Comparison of ENCODE assay signal across 28 cellular contexts in the genomic region with DNA sequence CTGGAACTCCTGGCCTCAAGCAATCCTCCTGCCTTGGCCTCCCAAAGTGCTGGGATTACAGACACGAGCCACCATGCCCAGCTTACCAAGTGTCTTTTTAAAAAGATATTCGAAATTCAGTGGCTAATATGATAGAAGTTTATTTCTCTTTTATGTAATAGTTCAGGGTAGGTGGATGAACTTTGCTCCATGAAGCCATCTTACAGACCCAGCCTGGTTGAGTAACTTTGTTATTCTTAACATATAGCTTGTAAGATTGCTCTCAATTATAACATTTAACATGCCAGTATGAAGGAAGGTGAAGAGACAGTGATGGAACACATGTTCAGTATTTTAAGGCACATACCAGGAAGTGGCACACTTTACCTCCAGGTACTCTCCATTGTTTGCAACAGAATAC. TPM values are rescaled to one million over a fixed set of nuclear protein-coding genes. Genes with fewer than 3 reads are reported as not detected.
"Had no signal": no experiment of that assay in that cellular context is flagged by ENCODE, and none has a peak within 500 bp of the region (broad histone marks: within the 10 kb centered on the region; RNA-seq: fewer than 3 reads in every experiment).

No MANE protein-coding gene starts in this region.

- H3K4me3 Mint-ChIP-seq: activated CD4-positive, alpha-beta memory T cell treated with anti-CD3 and anti-CD28 coated beads, Interleukin-2, amount 10 ng/mL, durations not matched to agents 7 days and 5 days; activated CD4-positive, alpha-beta T cell treated with anti-CD3 and anti-CD28 coated beads for 36 hours; activated naive CD4-positive, alpha-beta T cell treated with anti-CD3 and anti-CD28 coated beads, Interleukin-2, amount 10 ng/mL, durations not matched to agents 7 days and 5 days; activated naive CD8-positive, alpha-beta T cell treated with anti-CD3 and anti-CD28 coated beads for 36 hours; activated T-helper 17 cell treated with anti-CD3 and anti-CD28 coated beads, Interleukin-2, amount 50 U/mL, for 72 hours had no signal

- H3K27ac ChIP-seq: brain microvascular endothelial cell, cardiac muscle cell, RWPE1, SJSA1 had no signal

- H3K27me3 ChIP-seq: brain microvascular endothelial cell, cardiac muscle cell, MG63, Peyer's patch had no signal

- H3K36me3 ChIP-seq: brain microvascular endothelial cell, cardiac muscle cell, MG63, Peyer's patch, SJSA1 had no signal

- H3K4me3 ChIP-seq: cardiac muscle cell, MG63, Peyer's patch, SJSA1 had no signal

- H3K4me1 Mint-ChIP-seq: activated CD4-positive, alpha-beta memory T cell treated with anti-CD3 and anti-CD28 coated beads, Interleukin-2, amount 10 ng/mL, durations not matched to agents 7 days and 5 days; activated CD4-positive, alpha-beta T cell treated with anti-CD3 and anti-CD28 coated beads for 36 hours; activated naive CD4-positive, alpha-beta T cell treated with anti-CD3 and anti-CD28 coated beads, Interleukin-2, amount 10 ng/mL, durations not matched to agents 7 days and 5 days; activated naive CD8-positive, alpha-beta T cell treated with anti-CD3 and anti-CD28 coated beads for 36 hours; activated T-helper 17 cell treated with anti-CD3 and anti-CD28 coated beads, Interleukin-2, amount 50 U/mL, for 72 hours had no signal

- H3K27ac Mint-ChIP-seq: activated CD4-positive, alpha-beta memory T cell treated with anti-CD3 and anti-CD28 coated beads, Interleukin-2, amount 10 ng/mL, durations not matched to agents 7 days and 5 days; activated CD4-positive, alpha-beta T cell treated with anti-CD3 and anti-CD28 coated beads for 36 hours; activated naive CD4-positive, alpha-beta T cell treated with anti-CD3 and anti-CD28 coated beads, Interleukin-2, amount 10 ng/mL, durations not matched to agents 7 days and 5 days; activated naive CD8-positive, alpha-beta T cell treated with anti-CD3 and anti-CD28 coated beads for 36 hours; activated T-helper 17 cell treated with anti-CD3 and anti-CD28 coated beads, Interleukin-2, amount 50 U/mL, for 72 hours had no signal

- H3K9me3 ChIP-seq: MG63, Peyer's patch, SJSA1 had no signal

- H3K27me3 Mint-ChIP-seq: activated naive CD4-positive, alpha-beta T cell treated with anti-CD3 and anti-CD28 coated beads, Interleukin-2, amount 10 ng/mL, durations not matched to agents 7 days and 5 days had no signal

- DNase-seq: activated CD4-positive, alpha-beta memory T cell treated with anti-CD3 and anti-CD28 coated beads, Interleukin-2, amount 10 ng/mL, durations not matched to agents 7 days and 5 days; activated CD4-positive, alpha-beta T cell treated with anti-CD3 and anti-CD28 coated beads for 36 hours; activated CD4-positive, alpha-beta T cell treated with anti-CD3 and anti-CD28 coated beads, Interleukin-2, amount 50 U/mL, for 1 hour; activated gamma-delta T cell treated with Interleukin-2 at 50 U/mL for 16 hours; activated naive CD4-positive, alpha-beta T cell treated with anti-CD3 and anti-CD28 coated beads, Interleukin-2, amount 10 ng/mL, durations not matched to agents 7 days and 5 days; activated naive CD8-positive, alpha-beta T cell treated with anti-CD3 and anti-CD28 coated beads for 36 hours; activated T-cell treated with anti-CD3 and anti-CD28 coated beads for 4 hours; activated T-cell treated with anti-CD3 and anti-CD28 coated beads, Interleukin-2, amount 50 U/mL, for 48 hours; brain microvascular endothelial cell; MG63; MV-4-11; NCI-H1092 treated with DMSO at 0.1 percent for 48 hours; NCI-H1436; NCI-H187; NCI-H2081; NK-92 treated with Interleukin-12 subunit alpha and Interleukin-12 subunit beta, amount 100 ng/mL, for 24 hours; OCI-M1; Peyer's patch; SHP77; T-helper 2 cell; T1000 had no signal

- H3K4me1 ChIP-seq: Peyer's patch, SJSA1 had no signal

- H3K36me3 Mint-ChIP-seq: activated naive CD4-positive, alpha-beta T cell treated with anti-CD3 and anti-CD28 coated beads, Interleukin-2, amount 10 ng/mL, durations not matched to agents 7 days and 5 days; activated naive CD8-positive, alpha-beta T cell treated with anti-CD3 and anti-CD28 coated beads for 36 hours had no signal

- ATAC-seq: activated CD4-positive, alpha-beta T cell treated with anti-CD3 and anti-CD28 coated beads for 36 hours; activated T-helper 17 cell treated with anti-CD3 and anti-CD28 coated beads, Interleukin-2, amount 50 U/mL, for 72 hours; SK-N-SH treated with all-trans-retinoic acid at 6 μM for 48 hours had no signal

RNA-seq across cellular contexts. Expression of a gene that starts 42.4 kb away (rescaled TPM):
- total RNA-seq: activated CD4-positive, alpha-beta T cell treated with anti-CD3 and anti-CD28 coated beads for 36 hours; activated CD8-positive, alpha-beta memory T cell treated with anti-CD3 and anti-CD28 coated beads for 36 hours; activated naive CD8-positive, alpha-beta T cell treated with anti-CD3 and anti-CD28 coated beads for 36 hours; Peyer's patch had no signal

RNA-seq across cellular contexts. Expression of a gene that starts 52.5 kb away (rescaled TPM):
- total RNA-seq: activated CD4-positive, alpha-beta memory T cell treated with anti-CD3 and anti-CD28 coated beads, Interleukin-2, amount 10 ng/mL, durations not matched to agents 7 days and 5 days; activated CD4-positive, alpha-beta T cell treated with anti-CD3 and anti-CD28 coated beads for 36 hours; activated CD8-positive, alpha-beta memory T cell treated with anti-CD3 and anti-CD28 coated beads for 36 hours; activated naive CD8-positive, alpha-beta T cell treated with anti-CD3 and anti-CD28 coated beads for 36 hours; Peyer's patch; SJSA1 had no signal
- polyA plus RNA-seq: adipose tissue had no signal
